8 cellular contexts compared by ENCODE assay signal in genomic region chr17:1628856-1629646, GRCh38. TPM values are rescaled to one million over a fixed set of nuclear protein-coding genes. Genes with fewer than 3 reads are reported as not detected.
DNase-seq lines count a peak whose midpoint lies in the region; ATAC-seq and TF ChIP-seq lines count a peak whose summit lies in the region.

No MANE protein-coding gene starts in this region.

- intact Hi-C loops in breast epithelium (cut with DNase I; ENCODE audit: low total_unique reads) = loop anchor here (5.0 kb wide), 1 partner anchor 57 kb away; no protein-coding TSS in a partner anchor

- no peaks in the 10 kb centered on the region for H3K27me3 ChIP-seq in breast epithelium
- H3K27me3 ChIP-seq in iPS-20b (ENCODE audit: insufficient read depth, low read length) = peaks cover 24% of the 10 kb centered on the region
- H3K27me3 ChIP-seq in skeletal muscle tissue (ENCODE audit: control insufficient read depth in 3 of 3, insufficient read depth in 3 of 3, low read length in 3 of 3) = no peaks in the 10 kb centered on the region

- H3K9me3 ChIP-seq in breast epithelium (no peaks in the 10 kb centered on the region), iPS-20b (ENCODE audit: insufficient read depth, low read depth, low read length) (no peaks in the 10 kb centered on the region), skeletal muscle tissue (ENCODE audit: control insufficient read depth in 3 of 3, low read length in 3 of 3) (no peaks in the 10 kb centered on the region)

- peak; percentile 68 for TF ChIP-seq CTCF in VCaP (conservative IDR thresholded peaks at IDR 0.05)
- TF ChIP-seq CTCF in breast epithelium (IDR thresholded peaks at IDR 0.05) = no peak

- peaks cover 0 to 12% of the 10 kb centered on the region in 2 donors for H3K4me1 ChIP-seq in breast epithelium
- peaks cover 4% of the 10 kb centered on the region for H3K4me1 ChIP-seq in iPS-20b (ENCODE audit: insufficient read depth, low read length)
- H3K4me1 ChIP-seq in skeletal muscle tissue (ENCODE audit: control insufficient read depth in 3 of 3, insufficient read depth in 3 of 3, low read length in 3 of 3) = peaks cover 24 to 45% (median 30%) of the 10 kb centered on the region in 3 donors

- H3K4me3 ChIP-seq in breast epithelium (peak overlapping the region; percentile 63 to 84 (median 79)), iPS-20b (ENCODE audit: low read length) (peak overlapping the region; percentile 81), skeletal muscle tissue (ENCODE audit: low read length in 3 of 3) (peak overlapping the region; percentile 85 to 96 (median 96))

- TF ChIP-seq POLR2A in GM18526 (IDR thresholded peaks at IDR 0.05; ENCODE audit: extremely low read depth, insufficient read length) (peak; percentile 62), breast epithelium (IDR thresholded peaks at IDR 0.05) (peak; percentile 8)

- peak; percentile 89 for DNase-seq in A172 (ENCODE audit: low spot score)
- peak; percentile 99 for DNase-seq in NCI-H2171 treated with DMSO at 0.1 percent for 48 hours (lab: John Stamatoyannopoulos, UW)
- DNase-seq in breast epithelium (ENCODE audit: low spot score in 2 of 2) = peak; percentile 95 to 96

- H3K9ac ChIP-seq in iPS-20b (ENCODE audit: low read depth, low read length) = peak overlapping the region; percentile 72; the same call in 1 of the 2 replicates
- peak overlapping the region; percentile 83 to 94 (median 85) for H3K9ac ChIP-seq in skeletal muscle tissue (ENCODE audit: low read depth in 1 of 3, low read length in 3 of 3)

- ATAC-seq in HG03095 (IDR thresholded peaks at IDR 0.05; ENCODE audit: unreplicated experiment) = peak; percentile 47

- H3K36me3 ChIP-seq in breast epithelium = no peaks in the 10 kb centered on the region
- H3K36me3 ChIP-seq in iPS-20b (ENCODE audit: insufficient read depth, low read depth, low read length) = no peaks in the 10 kb centered on the region
- peaks cover 2 to 4% (median 4%) of the 10 kb centered on the region in 3 donors for H3K36me3 ChIP-seq in skeletal muscle tissue (ENCODE audit: control insufficient read depth in 3 of 3, insufficient read depth in 3 of 3, low read length in 3 of 3)

- H3K27ac ChIP-seq in VCaP = peak overlapping the region; percentile 93
- H3K27ac ChIP-seq in breast epithelium = peak overlapping the region; percentile 90 to 99
- no peak overlapping the region for H3K27ac ChIP-seq in iPS-20b (ENCODE audit: low read length)
- H3K27ac ChIP-seq in skeletal muscle tissue (ENCODE audit: low read depth, low read length) = peak overlapping the region; percentile 93

RNA-seq across cellular contexts. Expression of gene SLC43A2, which starts 0.4 kb away (rescaled TPM):
- 6.5 and 8.0 TPM in 2 replicates for total RNA-seq in A172 (2014; rRNA removed; shearing (Covaris generic))
- total RNA-seq in breast epithelium (10 to 100 TPM; 13.8 to 18.9 (median 14.9) TPM), skeletal muscle tissue (4.7 TPM)

RNA-seq across cellular contexts. Expression of gene SCARF1, which starts 16.5 kb away (rescaled TPM):
- total RNA-seq in A172 (2014; rRNA removed; shearing (Covaris generic)) = 1.0 and 1.1 TPM in 2 replicates
- 10 to 100 TPM in 1 of 3 donors, 1 to 10 TPM in 2; 4.2 to 11.5 (median 6.6) TPM for total RNA-seq in breast epithelium
- total RNA-seq in skeletal muscle tissue = 5.7 TPM

RNA-seq across cellular contexts. Expression of gene RILP, which starts 20.6 kb away (rescaled TPM):
- 5.6 and 20.3 TPM in 2 replicates for total RNA-seq in A172 (2014; rRNA removed; shearing (Covaris generic))
- total RNA-seq in breast epithelium (10 to 100 TPM; 15.4 to 42.7 (median 31.1) TPM), skeletal muscle tissue (9.9 TPM)

RNA-seq across cellular contexts. Expression of gene PRPF8, which starts 55.6 kb away (rescaled TPM):
- total RNA-seq in A172 (2014; rRNA removed; shearing (Covaris generic)) = 77.9 and 90.5 TPM in 2 replicates
- total RNA-seq in breast epithelium (100 to 1,000 TPM; 173 to 183 (median 176) TPM), skeletal muscle tissue (96.0 TPM)
